Comparison of ENCODE assay signal across 8 cellular contexts in the genomic region with DNA sequence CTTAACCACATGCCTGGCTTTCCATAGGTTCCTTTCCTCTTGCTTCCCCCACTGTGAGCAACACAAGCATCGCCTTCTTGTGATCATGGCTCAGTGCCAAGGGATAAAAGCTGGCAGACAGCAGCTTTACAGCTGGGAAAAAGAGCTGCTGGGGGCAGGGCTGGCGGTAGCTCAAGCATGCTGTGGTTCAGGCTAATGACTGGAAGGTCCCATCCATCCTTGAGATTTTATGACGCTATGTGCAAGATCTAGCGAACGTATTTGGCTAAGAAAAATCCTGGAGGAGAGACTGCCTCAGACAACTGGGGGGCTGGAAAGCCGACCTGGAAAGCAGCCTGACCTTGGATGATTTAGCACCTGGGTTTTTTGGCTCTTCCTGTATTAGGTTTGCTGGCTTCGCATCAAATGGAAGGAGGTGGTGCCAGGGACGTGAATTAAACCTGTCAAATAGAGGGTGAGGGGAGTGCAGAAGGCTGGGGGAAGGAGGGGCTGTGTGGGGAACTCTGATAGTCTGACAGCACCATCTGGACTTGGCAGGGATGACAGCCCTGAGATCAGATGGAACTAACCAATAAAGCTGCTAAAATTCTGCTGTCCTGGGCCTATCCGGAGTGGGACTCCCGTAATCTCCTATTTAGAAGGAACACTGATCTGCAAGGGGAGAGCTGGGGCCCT. TPM values are rescaled to one million over a fixed set of nuclear protein-coding genes. Genes with fewer than 3 reads are reported as not detected.
DNase-seq lines count a peak whose midpoint lies in the region; ATAC-seq and TF ChIP-seq lines count a peak whose summit lies in the region.

No MANE protein-coding gene starts in this region.

- H3K27me3 Mint-ChIP-seq in neural progenitor cell (ENCODE audit: insufficient read depth, low read depth) = peaks cover 2% of the 10 kb centered on the region

- no peaks in the 10 kb centered on the region for H3K36me3 Mint-ChIP-seq in neural progenitor cell

- H4K20me1 ChIP-seq in neural progenitor cell (ENCODE audit: low read depth) = no peaks in the 10 kb centered on the region

- no peak overlapping the region for H3K27ac Mint-ChIP-seq in neural progenitor cell

- no peak overlapping the region for H3K4me3 ChIP-seq in neural progenitor cell

- no peaks in the 10 kb centered on the region for H3K9me3 Mint-ChIP-seq in neural progenitor cell

- H3F3A ChIP-seq in neural progenitor cell (ENCODE audit: low read depth) = peaks cover 11% of the 10 kb centered on the region

- H3K4me2 ChIP-seq in neural progenitor cell = no peak overlapping the region

- peaks cover 18% of the 10 kb centered on the region for H3K4me1 ChIP-seq in neural progenitor cell

- no peaks in the 10 kb centered on the region for H3K27me3 ChIP-seq in neural progenitor cell

- H3K27ac ChIP-seq in neural progenitor cell = no peak overlapping the region

- no peaks in the 10 kb centered on the region for H3K36me3 ChIP-seq in neural progenitor cell

- no peak overlapping the region for H2AFZ ChIP-seq in neural progenitor cell (replicated peaks)

- DNase-seq in DMS 273 treated with DMSO at 0.1 percent for 48 hours (lab: John Stamatoyannopoulos, UW) = peak; percentile 98
- peak; percentile 79 for DNase-seq in NCI-H2196 treated with DMSO at 0.1 percent for 48 hours (lab: John Stamatoyannopoulos, UW; ENCODE audit: unreplicated experiment)
- peak; percentile 78 for DNase-seq in dermis blood vessel endothelial cell
- peak; percentile 22 for DNase-seq in neural progenitor cell (ENCODE audit: low spot score)
- no peak for DNase-seq in AML-193 (lab: John Stamatoyannopoulos, UW)

- ATAC-seq in HG03571 (IDR thresholded peaks at IDR 0.05; ENCODE audit: unreplicated experiment) = no peak
- no peak for ATAC-seq in GM18498 (IDR thresholded peaks at IDR 0.05; ENCODE audit: unreplicated experiment)
- no peak for ATAC-seq in GM21723 (IDR thresholded peaks at IDR 0.05; ENCODE audit: unreplicated experiment)

- H3K9ac ChIP-seq in neural progenitor cell = no peak overlapping the region

- H3K4me3 Mint-ChIP-seq in neural progenitor cell = peak overlapping the region; percentile 15

- H3K9me3 ChIP-seq in neural progenitor cell (ENCODE audit: low read depth) = no peaks in the 10 kb centered on the region

- no peaks in the 10 kb centered on the region for H3K79me2 ChIP-seq in neural progenitor cell (ENCODE audit: low read depth)

- no peak for TF ChIP-seq CTCF in neural progenitor cell (IDR thresholded peaks at IDR 0.05)

- peaks cover 32% of the 10 kb centered on the region for H3K4me1 Mint-ChIP-seq in neural progenitor cell

RNA-seq across cellular contexts. Expression of a gene that starts 34.8 kb away (rescaled TPM):
- total RNA-seq in dermis blood vessel endothelial cell = 0.47 and 1.0 TPM in 2 replicates
- 1.3 and 2.1 TPM in 2 replicates for total RNA-seq in neural progenitor cell (ENCODE audit: low replicate concordance)

RNA-seq across cellular contexts. Expression of a gene that starts 35.3 kb away (rescaled TPM):
- total RNA-seq in dermis blood vessel endothelial cell = 46.9 and 53.8 TPM in 2 replicates
- total RNA-seq in neural progenitor cell (ENCODE audit: low replicate concordance) = 43.1 and 63.3 TPM in 2 replicates

RNA-seq across cellular contexts. Expression of a gene that starts 40.5 kb away (rescaled TPM):
- under 0.01 and 0.05 TPM in 2 replicates for total RNA-seq in dermis blood vessel endothelial cell
- total RNA-seq in neural progenitor cell (ENCODE audit: low replicate concordance) = 5.1 and 5.4 TPM in 2 replicates

RNA-seq across cellular contexts. Expression of a gene that starts 42.0 kb away (rescaled TPM):
- 0.28 and 0.68 TPM in 2 replicates for total RNA-seq in dermis blood vessel endothelial cell
- 2.0 and 2.8 TPM in 2 replicates for total RNA-seq in neural progenitor cell (ENCODE audit: low replicate concordance)

Comparison
In these comparisons a context has a peak if more than half of its experiments do, and no peak if none do; other contexts are left out.
1. DNase-seq: peak in DMS 273 treated with DMSO at 0.1 percent for 48 hours (single experiment), NCI-H2196 treated with DMSO at 0.1 percent for 48 hours (single experiment), dermis blood vessel endothelial cell (single experiment) and neural progenitor cell (single experiment); none in AML-193 (0 of 2).